ENCODE assay signal across 25 cellular contexts in the genomic region with DNA sequence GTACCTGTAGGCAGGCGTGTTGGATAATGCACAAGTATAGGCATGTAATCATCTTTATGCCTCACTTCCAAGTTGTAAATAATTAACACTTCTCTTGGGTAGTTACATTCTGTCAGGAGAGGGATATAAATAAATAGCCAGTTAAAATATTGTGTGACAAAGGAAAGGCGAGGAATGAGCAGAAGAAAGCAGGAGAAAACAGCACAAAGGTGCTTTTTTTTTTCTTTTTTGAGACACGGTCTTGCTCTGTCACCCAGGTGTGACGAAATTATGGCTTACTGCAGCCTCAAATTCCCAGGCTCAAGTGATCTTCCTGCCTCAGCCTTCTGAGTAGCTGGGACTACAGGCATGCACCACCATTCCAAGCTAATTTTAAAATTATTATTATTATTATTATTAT.
"Had no signal": no experiment of that assay in that cellular context is flagged by ENCODE, and none has a peak within 500 bp of the region (broad histone marks: within the 10 kb centered on the region; RNA-seq: fewer than 3 reads in every experiment).

No MANE protein-coding gene starts in this region.

- H2AFZ ChIP-seq: neural progenitor cell, parathyroid adenoma had no signal

- H3K79me2 ChIP-seq: parathyroid adenoma had no signal

- H3K9ac ChIP-seq: neural progenitor cell, parathyroid adenoma had no signal

- H3K27ac ChIP-seq: left ventricle myocardium inferior, neural progenitor cell, neutrophil, parathyroid adenoma, psoas muscle, right atrium auricular region, right lobe of liver, stomach, thoracic aorta, tibial artery, upper lobe of right lung had no signal

- H3K4me3 ChIP-seq: left ventricle myocardium inferior, lung, neural progenitor cell, psoas muscle, right atrium auricular region, right lobe of liver, smooth muscle cell, stomach, thoracic aorta, tibial artery, upper lobe of right lung had no signal

- DNase-seq: islet precursor cell; left colon; left ventricle myocardium inferior; mesendoderm; naive B cell; natural killer cell; nephron progenitor cell; occipital lobe; psoas muscle; right lobe of liver; stimulated activated CD4-positive, alpha-beta T cell treated with anti-CD3 and anti-CD28 coated beads, Interleukin-15, amount 100 ng/mL, for 24 hours; stimulated activated CD4-positive, alpha-beta T cell treated with anti-CD3 and anti-CD28 coated beads, Interleukin-2, amount 100 ng/mL, for 24 hours; stimulated activated CD4-positive, alpha-beta T cell treated with anti-CD3 and anti-CD28 coated beads, Interleukin-4, amount 100 ng/mL, for 1 hour; stimulated activated naive B cell treated with anti-CD40 and anti-IgM and Interleukin-4, amounts not matched to agents 10 μg/mL and 1 μg/mL and 100 μg/mL, for 72 hours; stimulated activated naive CD8-positive, alpha-beta T cell treated with anti-CD3 and anti-CD28 coated beads, Interleukin-15, Interleukin-2, amounts not matched to agents 100 U/mL and 50 U/mL, for 24 hours; stomach; tibial artery; upper lobe of right lung had no signal

- H3K4me1 ChIP-seq: left ventricle myocardium inferior, neural progenitor cell, parathyroid adenoma, psoas muscle, right atrium auricular region, right lobe of liver, upper lobe of right lung had no signal

- ATAC-seq: left colon; natural killer cell; psoas muscle; right lobe of liver; stimulated activated naive B cell treated with anti-CD40 and anti-IgM and Interleukin-4, amounts not matched to agents 10 μg/mL and 1 μg/mL and 100 μg/mL, for 72 hours; stimulated activated naive CD8-positive, alpha-beta T cell treated with anti-CD3 and anti-CD28 coated beads, Interleukin-15, Interleukin-2, amounts not matched to agents 100 U/mL and 50 U/mL, for 24 hours; upper lobe of right lung had no signal

- H3K4me2 ChIP-seq: neural progenitor cell, smooth muscle cell had no signal

- H3K27me3 ChIP-seq: neural progenitor cell, neutrophil, right atrium auricular region, right lobe of liver, stomach, tibial artery, upper lobe of right lung had no signal

- H3K36me3 ChIP-seq: left ventricle myocardium inferior, neural progenitor cell, neutrophil, right atrium auricular region, right lobe of liver, stomach, thoracic aorta, tibial artery, upper lobe of right lung had no signal

- H3K9me3 ChIP-seq: left ventricle myocardium inferior, neutrophil, psoas muscle, right lobe of liver, stomach, thoracic aorta, tibial artery, upper lobe of right lung had no signal
